In the genomic region with DNA sequence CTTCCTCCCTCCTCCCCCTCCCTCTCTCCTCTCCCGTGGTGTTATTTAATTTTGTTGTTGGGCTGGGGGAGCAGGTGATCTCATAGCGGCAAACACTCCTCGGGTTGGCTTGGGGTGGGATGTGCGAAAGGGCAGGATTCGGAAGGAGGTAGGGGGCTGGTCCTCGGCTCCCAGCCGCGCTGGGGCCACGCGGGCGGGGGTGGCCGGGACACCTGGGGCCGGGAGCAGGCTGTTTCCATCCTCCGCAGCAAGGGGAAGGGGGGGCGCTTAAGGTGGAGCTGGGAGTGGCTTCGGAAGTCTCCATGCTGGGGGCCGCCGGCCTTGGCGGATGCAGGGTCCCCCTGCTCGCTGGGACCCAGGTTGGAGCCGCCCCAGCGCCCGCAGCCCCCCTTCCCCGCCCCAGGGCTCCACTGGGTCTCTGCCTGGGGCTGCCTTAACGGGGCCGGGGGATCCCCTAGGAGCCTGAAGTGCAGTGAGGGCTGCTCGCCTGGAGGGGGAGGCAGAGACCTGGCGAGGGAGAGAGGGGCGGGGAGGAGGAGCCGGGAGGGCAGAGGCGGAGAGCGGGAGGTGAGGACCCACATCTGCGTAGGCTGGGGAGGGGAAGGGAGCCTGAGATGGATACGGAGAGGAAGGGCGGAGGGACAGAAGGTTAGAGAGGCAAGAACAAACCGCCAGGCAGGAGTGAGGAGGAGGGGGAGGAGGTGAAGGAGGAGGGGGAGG, we compare ENCODE assay signal across 1 cellular context.
A peak's percentile ranks its signal among the peaks of the same experiment; 100 is the strongest.
TF ChIP-seq lines count a peak whose summit lies in the region.

No MANE protein-coding gene starts in this region.

TF ChIP-seq in HEK293, 187 proteins besides CTCF, POLR2A, EP300 and RAD21 (continued from another document and continues in another):
- TF ChIP-seq ZNF449 (tag by site-specific recombination; IDR thresholded peaks at IDR 0.05) (peak; percentile 90), ZNF341 (tag by site-specific recombination; IDR thresholded peaks at IDR 0.05; ENCODE audit: low read depth) (peak; percentile 86), ZNF223 (tag by site-specific recombination; IDR thresholded peaks at IDR 0.05) (no peak), ZFP3 (tag by site-specific recombination; IDR thresholded peaks at IDR 0.05; ENCODE audit: low read depth) (no peak), YY2 (tag by site-specific recombination; IDR thresholded peaks at IDR 0.05) (no peak), ZNF558 (tag by site-specific recombination; IDR thresholded peaks at IDR 0.05) (no peak), HOXC10 (CRISPR knock-in tag; IDR thresholded peaks at IDR 0.05) (no peak), ZNF521 (tag by site-specific recombination; IDR thresholded peaks at IDR 0.05) (no peak), ZNF2 (tag by site-specific recombination; IDR thresholded peaks at IDR 0.05) (no peak), ZNF175 (tag by site-specific recombination; IDR thresholded peaks at IDR 0.05) (no peak), ZNF785 (tag by site-specific recombination; IDR thresholded peaks at IDR 0.05) (0 out of 2 replicates have a peak, but pooled peaks have one; percentile 1), ZNF658 (tag by site-specific recombination; IDR thresholded peaks at IDR 0.05) (no peak), GLI4 (tag by site-specific recombination; IDR thresholded peaks at IDR 0.05) (no peak; the same call in 1 of the 2 replicates), ZNF629 (tag by site-specific recombination; IDR thresholded peaks at IDR 0.05) (peak; percentile 64; the same call in 1 of the 2 replicates), SP7 (tag by site-specific recombination; IDR thresholded peaks at IDR 0.05) (peak; percentile 74; the same call in 1 of the 2 replicates), ZNF112 (tag by site-specific recombination; IDR thresholded peaks at IDR 0.05) (no peak), KLF8 (tag by site-specific recombination; IDR thresholded peaks at IDR 0.05) (peak; percentile 61), ZNF174 (tag by site-specific recombination; IDR thresholded peaks at IDR 0.05) (no peak), ZNF571 (tag by site-specific recombination; IDR thresholded peaks at IDR 0.05) (no peak), ZNF266 (tag by site-specific recombination; IDR thresholded peaks at IDR 0.05; ENCODE audit: low read depth) (no peak), ZNF416 (tag by site-specific recombination; IDR thresholded peaks at IDR 0.05) (no peak), ZNF302 (tag by site-specific recombination; IDR thresholded peaks at IDR 0.05; ENCODE audit: low read depth) (no peak), HOXA7 (CRISPR knock-in tag; IDR thresholded peaks at IDR 0.05; ENCODE audit: borderline replicate concordance) (no peak), MZF1 (tag by site-specific recombination; IDR thresholded peaks at IDR 0.05; ENCODE audit: borderline replicate concordance) (no peak), ZNF350 (tag by site-specific recombination; IDR thresholded peaks at IDR 0.05) (no peak), ZNF157 (tag by site-specific recombination; IDR thresholded peaks at IDR 0.05) (no peak), TRIM28 (IDR thresholded peaks at IDR 0.05; ENCODE audit: borderline replicate concordance, low read length) (no peak), ZNF660 (tag by site-specific recombination; IDR thresholded peaks at IDR 0.05) (peak; percentile 57; the same call in 1 of the 2 replicates), ZNF146 (tag by site-specific recombination; IDR thresholded peaks at IDR 0.05) (0 out of 2 replicates have a peak, but pooled peaks have one; percentile 24), SP2 (tag by site-specific recombination; IDR thresholded peaks at IDR 0.05) (peak; percentile 47; the same call in 1 of the 2 replicates), WT1 (tag by site-specific recombination; IDR thresholded peaks at IDR 0.05) (peak; percentile 64), ZNF549 (tag by site-specific recombination; IDR thresholded peaks at IDR 0.05) (no peak), ZNF560 (tag by site-specific recombination; IDR thresholded peaks at IDR 0.05; ENCODE audit: borderline replicate concordance) (no peak), ZNF654 (tag by site-specific recombination; IDR thresholded peaks at IDR 0.05; ENCODE audit: low read depth) (peak; percentile 65), ZBTB17 (tag by site-specific recombination; IDR thresholded peaks at IDR 0.05) (peak; percentile 83), ZSCAN16 (tag by site-specific recombination; IDR thresholded peaks at IDR 0.05) (no peak), ZSCAN23 (tag by site-specific recombination; IDR thresholded peaks at IDR 0.05) (no peak), ZNF169 (tag by site-specific recombination; IDR thresholded peaks at IDR 0.05) (0 out of 2 replicates have a peak, but pooled peaks have one; percentile 2), ZBTB20 (tag by site-specific recombination; IDR thresholded peaks at IDR 0.05) (peak; percentile 79; the same call in 1 of the 2 replicates), KLF1 (tag by site-specific recombination; IDR thresholded peaks at IDR 0.05) (peak; percentile 55; the same call in 1 of the 2 replicates), ZNF513 (tag by site-specific recombination; IDR thresholded peaks at IDR 0.05) (no peak; the same call in 1 of the 2 replicates), ZNF777 (tag by site-specific recombination; IDR thresholded peaks at IDR 0.05; ENCODE audit: borderline replicate concordance) (no peak), REPIN1 (tag by site-specific recombination; IDR thresholded peaks at IDR 0.05; ENCODE audit: low read depth) (peak; percentile 98), ZNF837 (tag by site-specific recombination; IDR thresholded peaks at IDR 0.05) (no peak), ZNF747 (tag by site-specific recombination; IDR thresholded peaks at IDR 0.05) (no peak)
- TF ChIP-seq, protein P1, sequence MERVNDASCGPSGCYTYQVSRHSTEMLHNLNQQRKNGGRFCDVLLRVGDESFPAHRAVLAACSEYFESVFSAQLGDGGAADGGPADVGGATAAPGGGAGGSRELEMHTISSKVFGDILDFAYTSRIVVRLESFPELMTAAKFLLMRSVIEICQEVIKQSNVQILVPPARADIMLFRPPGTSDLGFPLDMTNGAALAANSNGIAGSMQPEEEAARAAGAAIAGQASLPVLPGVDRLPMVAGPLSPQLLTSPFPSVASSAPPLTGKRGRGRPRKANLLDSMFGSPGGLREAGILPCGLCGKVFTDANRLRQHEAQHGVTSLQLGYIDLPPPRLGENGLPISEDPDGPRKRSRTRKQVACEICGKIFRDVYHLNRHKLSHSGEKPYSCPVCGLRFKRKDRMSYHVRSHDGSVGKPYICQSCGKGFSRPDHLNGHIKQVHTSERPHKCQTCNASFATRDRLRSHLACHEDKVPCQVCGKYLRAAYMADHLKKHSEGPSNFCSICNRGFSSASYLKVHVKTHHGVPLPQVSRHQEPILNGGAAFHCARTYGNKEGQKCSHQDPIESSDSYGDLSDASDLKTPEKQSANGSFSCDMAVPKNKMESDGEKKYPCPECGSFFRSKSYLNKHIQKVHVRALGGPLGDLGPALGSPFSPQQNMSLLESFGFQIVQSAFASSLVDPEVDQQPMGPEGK (tag by site-specific recombination; IDR thresholded peaks at IDR 0.05), result peak; percentile 98
- TF ChIP-seq, protein P2, sequence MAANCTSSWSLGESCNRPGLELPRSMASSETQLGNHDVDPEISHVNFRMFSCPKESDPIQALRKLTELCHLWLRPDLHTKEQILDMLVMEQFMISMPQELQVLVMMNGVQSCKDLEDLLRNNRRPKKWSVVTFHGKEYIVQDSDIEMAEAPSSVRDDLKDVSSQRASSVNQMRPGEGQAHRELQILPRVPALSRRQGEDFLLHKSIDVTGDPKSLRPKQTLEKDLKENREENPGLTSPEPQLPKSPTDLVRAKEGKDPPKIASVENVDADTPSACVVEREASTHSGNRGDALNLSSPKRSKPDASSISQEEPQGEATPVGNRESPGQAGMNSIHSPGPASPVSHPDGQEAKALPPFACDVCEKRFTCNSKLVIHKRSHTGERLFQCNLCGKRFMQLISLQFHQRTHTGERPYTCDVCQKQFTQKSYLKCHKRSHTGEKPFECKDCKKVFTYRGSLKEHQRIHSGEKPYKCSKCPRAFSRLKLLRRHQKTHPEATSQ (tag by site-specific recombination; IDR thresholded peaks at IDR 0.05), result no peak
- TF ChIP-seq, protein P3, sequence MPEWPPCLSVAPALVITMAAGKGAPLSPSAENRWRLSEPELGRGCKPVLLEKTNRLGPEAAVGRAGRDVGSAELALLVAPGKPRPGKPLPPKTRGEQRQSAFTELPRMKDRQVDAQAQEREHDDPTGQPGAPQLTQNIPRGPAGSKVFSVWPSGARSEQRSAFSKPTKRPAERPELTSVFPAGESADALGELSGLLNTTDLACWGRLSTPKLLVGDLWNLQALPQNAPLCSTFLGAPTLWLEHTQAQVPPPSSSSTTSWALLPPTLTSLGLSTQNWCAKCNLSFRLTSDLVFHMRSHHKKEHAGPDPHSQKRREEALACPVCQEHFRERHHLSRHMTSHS (tag by site-specific recombination; IDR thresholded peaks at IDR 0.05), result 0 out of 2 replicates have a peak, but pooled peaks have one; percentile 0
- TF ChIP-seq, protein P4, sequence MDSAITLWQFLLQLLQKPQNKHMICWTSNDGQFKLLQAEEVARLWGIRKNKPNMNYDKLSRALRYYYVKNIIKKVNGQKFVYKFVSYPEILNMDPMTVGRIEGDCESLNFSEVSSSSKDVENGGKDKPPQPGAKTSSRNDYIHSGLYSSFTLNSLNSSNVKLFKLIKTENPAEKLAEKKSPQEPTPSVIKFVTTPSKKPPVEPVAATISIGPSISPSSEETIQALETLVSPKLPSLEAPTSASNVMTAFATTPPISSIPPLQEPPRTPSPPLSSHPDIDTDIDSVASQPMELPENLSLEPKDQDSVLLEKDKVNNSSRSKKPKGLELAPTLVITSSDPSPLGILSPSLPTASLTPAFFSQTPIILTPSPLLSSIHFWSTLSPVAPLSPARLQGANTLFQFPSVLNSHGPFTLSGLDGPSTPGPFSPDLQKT (IDR thresholded peaks at IDR 0.05; ENCODE audit: borderline replicate concordance, low read depth, low read length), result no peak
- TF ChIP-seq, protein P5, sequence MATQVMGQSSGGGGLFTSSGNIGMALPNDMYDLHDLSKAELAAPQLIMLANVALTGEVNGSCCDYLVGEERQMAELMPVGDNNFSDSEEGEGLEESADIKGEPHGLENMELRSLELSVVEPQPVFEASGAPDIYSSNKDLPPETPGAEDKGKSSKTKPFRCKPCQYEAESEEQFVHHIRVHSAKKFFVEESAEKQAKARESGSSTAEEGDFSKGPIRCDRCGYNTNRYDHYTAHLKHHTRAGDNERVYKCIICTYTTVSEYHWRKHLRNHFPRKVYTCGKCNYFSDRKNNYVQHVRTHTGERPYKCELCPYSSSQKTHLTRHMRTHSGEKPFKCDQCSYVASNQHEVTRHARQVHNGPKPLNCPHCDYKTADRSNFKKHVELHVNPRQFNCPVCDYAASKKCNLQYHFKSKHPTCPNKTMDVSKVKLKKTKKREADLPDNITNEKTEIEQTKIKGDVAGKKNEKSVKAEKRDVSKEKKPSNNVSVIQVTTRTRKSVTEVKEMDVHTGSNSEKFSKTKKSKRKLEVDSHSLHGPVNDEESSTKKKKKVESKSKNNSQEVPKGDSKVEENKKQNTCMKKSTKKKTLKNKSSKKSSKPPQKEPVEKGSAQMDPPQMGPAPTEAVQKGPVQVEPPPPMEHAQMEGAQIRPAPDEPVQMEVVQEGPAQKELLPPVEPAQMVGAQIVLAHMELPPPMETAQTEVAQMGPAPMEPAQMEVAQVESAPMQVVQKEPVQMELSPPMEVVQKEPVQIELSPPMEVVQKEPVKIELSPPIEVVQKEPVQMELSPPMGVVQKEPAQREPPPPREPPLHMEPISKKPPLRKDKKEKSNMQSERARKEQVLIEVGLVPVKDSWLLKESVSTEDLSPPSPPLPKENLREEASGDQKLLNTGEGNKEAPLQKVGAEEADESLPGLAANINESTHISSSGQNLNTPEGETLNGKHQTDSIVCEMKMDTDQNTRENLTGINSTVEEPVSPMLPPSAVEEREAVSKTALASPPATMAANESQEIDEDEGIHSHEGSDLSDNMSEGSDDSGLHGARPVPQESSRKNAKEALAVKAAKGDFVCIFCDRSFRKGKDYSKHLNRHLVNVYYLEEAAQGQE (tag by site-specific recombination; IDR thresholded peaks at IDR 0.05), result no peak; the same call in 1 of the 2 replicates
- TF ChIP-seq, protein P6, sequence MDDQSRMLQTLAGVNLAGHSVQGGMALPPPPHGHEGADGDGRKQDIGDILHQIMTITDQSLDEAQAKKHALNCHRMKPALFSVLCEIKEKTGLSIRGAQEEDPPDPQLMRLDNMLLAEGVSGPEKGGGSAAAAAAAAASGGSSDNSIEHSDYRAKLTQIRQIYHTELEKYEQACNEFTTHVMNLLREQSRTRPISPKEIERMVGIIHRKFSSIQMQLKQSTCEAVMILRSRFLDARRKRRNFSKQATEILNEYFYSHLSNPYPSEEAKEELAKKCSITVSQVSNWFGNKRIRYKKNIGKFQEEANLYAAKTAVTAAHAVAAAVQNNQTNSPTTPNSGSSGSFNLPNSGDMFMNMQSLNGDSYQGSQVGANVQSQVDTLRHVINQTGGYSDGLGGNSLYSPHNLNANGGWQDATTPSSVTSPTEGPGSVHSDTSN (CRISPR knock-in tag; IDR thresholded peaks at IDR 0.05), result no peak
- TF ChIP-seq, protein P7, sequence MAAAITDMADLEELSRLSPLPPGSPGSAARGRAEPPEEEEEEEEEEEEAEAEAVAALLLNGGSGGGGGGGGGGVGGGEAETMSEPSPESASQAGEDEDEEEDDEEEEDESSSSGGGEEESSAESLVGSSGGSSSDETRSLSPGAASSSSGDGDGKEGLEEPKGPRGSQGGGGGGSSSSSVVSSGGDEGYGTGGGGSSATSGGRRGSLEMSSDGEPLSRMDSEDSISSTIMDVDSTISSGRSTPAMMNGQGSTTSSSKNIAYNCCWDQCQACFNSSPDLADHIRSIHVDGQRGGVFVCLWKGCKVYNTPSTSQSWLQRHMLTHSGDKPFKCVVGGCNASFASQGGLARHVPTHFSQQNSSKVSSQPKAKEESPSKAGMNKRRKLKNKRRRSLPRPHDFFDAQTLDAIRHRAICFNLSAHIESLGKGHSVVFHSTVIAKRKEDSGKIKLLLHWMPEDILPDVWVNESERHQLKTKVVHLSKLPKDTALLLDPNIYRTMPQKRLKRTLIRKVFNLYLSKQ (tag by site-specific recombination; IDR thresholded peaks at IDR 0.05; ENCODE audit: borderline replicate concordance), result no peak
